ENCODE assay signal across 12 cellular contexts in the genomic region with DNA sequence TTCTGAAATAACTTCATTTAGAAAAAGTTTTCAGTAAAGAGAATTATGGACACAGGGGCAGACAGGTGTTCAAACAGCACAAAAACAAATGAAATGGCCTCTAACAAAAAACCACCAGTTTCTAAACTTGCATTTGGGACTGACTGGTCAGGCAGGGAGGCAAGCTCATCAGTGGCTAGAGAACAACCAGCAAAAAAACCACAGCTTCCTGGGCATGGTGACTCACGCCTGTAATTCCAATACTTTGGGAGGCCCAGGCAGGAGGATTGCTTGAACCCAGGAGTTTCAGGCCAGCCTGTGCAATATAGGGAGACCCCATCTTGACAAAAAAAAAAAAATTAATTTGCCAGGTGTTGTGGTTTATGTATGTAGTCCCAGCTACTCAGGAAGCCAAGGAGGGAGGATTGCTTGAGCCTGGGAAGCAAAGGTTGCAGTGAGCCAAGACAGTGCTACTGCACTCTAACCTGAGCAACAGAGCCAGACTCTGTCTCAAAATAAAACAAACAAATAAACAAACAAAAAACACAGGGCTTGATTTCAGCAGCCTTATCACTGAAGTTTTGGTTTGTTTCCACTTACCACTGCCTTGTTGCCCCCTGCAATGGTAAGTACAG. TPM values are rescaled to one million over a fixed set of nuclear protein-coding genes. Genes with fewer than 3 reads are reported as not detected.
DNase-seq lines count a peak whose midpoint lies in the region; ATAC-seq, FAIRE-seq and TF ChIP-seq lines count a peak whose summit lies in the region.
"Had no signal": no experiment of that assay in that cellular context is flagged by ENCODE, and none has a peak within 500 bp of the region (broad histone marks: within the 10 kb centered on the region; RNA-seq: fewer than 3 reads in every experiment).

No MANE protein-coding gene starts in this region.

- no peak overlapping the region for H3K4me3 Mint-ChIP-seq in stimulated activated memory B cell treated with anti-CD40 and anti-IgM and Interleukin-4, amounts not matched to agents 10 μg/mL and 1 μg/mL and 100 μg/mL, for 72 hours
- H3K4me3 Mint-ChIP-seq: activated CD4-positive, alpha-beta T cell treated with anti-CD3 and anti-CD28 coated beads, Interleukin-2, amount 10 ng/mL, durations not matched to agents 7 days and 5 days had no signal

- peaks cover 0 to 76% (median 0%) of the 10 kb centered on the region in 11 experiments; a peak in 7 of 22 replicates for H3K27me3 ChIP-seq in BLaER1 treated with 17β-estradiol and CSF1 and Interleukin-3, amounts not matched to agents 10 nM and 100 nM
- H3K27me3 ChIP-seq in PC-9 (ENCODE audit: insufficient read depth, low read depth) (no peaks in the 10 kb centered on the region), endothelial cell of umbilical vein (ENCODE audit: control insufficient read depth in 2 of 2, insufficient read depth in 2 of 2, low read length in 2 of 2) (no peaks in the 10 kb centered on the region), HAP-1 (ENCODE audit: low read depth) (no peaks in the 10 kb centered on the region), tibial nerve (no peaks in the 10 kb centered on the region), ascending aorta (no peaks in the 10 kb centered on the region)
- H3K27me3 ChIP-seq: pancreas had no signal

- TF ChIP-seq EP300 in tibial nerve (IDR thresholded peaks at IDR 0.05), result no peak

- POLR2A ChIA-PET in PC-9 (lab: Charles Lee; ENCODE audit: unreplicated experiment), result interaction anchor here (0.7 kb wide), 1 partner anchor 75 kb away, joined by 11 read pairs; no protein-coding TSS in a partner anchor
- POLR2A ChIA-PET in endothelial cell of umbilical vein (lab: Charles Lee), result no interaction called here

- H3K27ac Mint-ChIP-seq in stimulated activated memory B cell treated with anti-CD40 and anti-IgM and Interleukin-4, amounts not matched to agents 10 μg/mL and 1 μg/mL and 100 μg/mL, for 72 hours, result no peak overlapping the region
- H3K27ac Mint-ChIP-seq: activated CD4-positive, alpha-beta T cell treated with anti-CD3 and anti-CD28 coated beads, Interleukin-2, amount 10 ng/mL, durations not matched to agents 7 days and 5 days had no signal

- H4K20me1 ChIP-seq in BLaER1 treated with 17β-estradiol and CSF1 and Interleukin-3, amounts not matched to agents 10 nM and 100 nM, result peaks cover 0 to 98% (median 11%) of the 10 kb centered on the region in 11 experiments; a peak in 13 of 22 replicates
- H4K20me1 ChIP-seq in PC-9 (ENCODE audit: insufficient read depth) (no peaks in the 10 kb centered on the region; the same call in 1 of the 2 replicates), endothelial cell of umbilical vein (replicated peaks; ENCODE audit: control insufficient read depth, extremely low read depth, insufficient read depth, low read length) (no peaks in the 10 kb centered on the region)

- no peak overlapping the region for H3K27ac ChIP-seq in BLaER1 treated with 17β-estradiol and CSF1 and Interleukin-3, amounts not matched to agents 10 nM and 100 nM
- H3K27ac ChIP-seq in PC-9, result peak overlapping the region; percentile 31; the same call in 1 of the 2 replicates
- H3K27ac ChIP-seq in endothelial cell of umbilical vein (ENCODE audit: insufficient read depth, low read depth, low read length), result no peak overlapping the region
- no peak overlapping the region for H3K27ac ChIP-seq in tibial nerve
- H3K27ac ChIP-seq in ascending aorta, result no peak overlapping the region

- no peak overlapping the region for H3K9ac ChIP-seq in BLaER1 treated with 17β-estradiol and CSF1 and Interleukin-3, amounts not matched to agents 10 nM and 100 nM
- H3K9ac ChIP-seq in endothelial cell of umbilical vein (replicated peaks; ENCODE audit: extremely low read depth, insufficient read depth, low read length), result no peak overlapping the region

- H3K36me3 ChIP-seq in BLaER1 treated with 17β-estradiol and CSF1 and Interleukin-3, amounts not matched to agents 10 nM and 100 nM, result 0 out of 22 replicates have a peak, but pooled peaks cover 0 to 7% (median 0%) of the 10 kb centered on the region in 11 experiments
- H3K36me3 ChIP-seq in PC-9 (ENCODE audit: low read depth) (no peaks in the 10 kb centered on the region), endothelial cell of umbilical vein (ENCODE audit: control insufficient read depth in 2 of 2, extremely low read depth in 1 of 2, insufficient read depth in 2 of 2, low read length in 2 of 2) (no peaks in the 10 kb centered on the region), HAP-1 (replicated peaks) (no peaks in the 10 kb centered on the region), tibial nerve (no peaks in the 10 kb centered on the region), ascending aorta (no peaks in the 10 kb centered on the region)
- H3K36me3 ChIP-seq: pancreas had no signal

- H3K9me1 ChIP-seq in endothelial cell of umbilical vein (replicated peaks; ENCODE audit: control insufficient read depth, extremely low read depth, insufficient read depth, low read length), result no peaks in the 10 kb centered on the region

- peaks cover 10 to 21% (median 15%) of the 10 kb centered on the region in 10 experiments for H3K4me1 ChIP-seq in BLaER1 treated with 17β-estradiol and CSF1 and Interleukin-3, amounts not matched to agents 10 nM and 100 nM
- H3K4me1 ChIP-seq in PC-9 (replicated peaks; ENCODE audit: insufficient read depth) (peaks cover 42% of the 10 kb centered on the region), endothelial cell of umbilical vein (ENCODE audit: control insufficient read depth, extremely low read depth, insufficient read depth, low read length) (peaks cover 4% of the 10 kb centered on the region), HAP-1 (no peaks in the 10 kb centered on the region), tibial nerve (peaks cover 0 to 14% (median 4%) of the 10 kb centered on the region in 4 donors), ascending aorta (no peaks in the 10 kb centered on the region)

- BruUV-seq in PC-9 (replicated peaks; lab: Mats Ljungman, UMichigan) (no TSS peak), endothelial cell of umbilical vein (replicated peaks; lab: Mats Ljungman, UMichigan) (no TSS peak)

- H3K36me3 Mint-ChIP-seq in stimulated activated memory B cell treated with anti-CD40 and anti-IgM and Interleukin-4, amounts not matched to agents 10 μg/mL and 1 μg/mL and 100 μg/mL, for 72 hours, result no peaks in the 10 kb centered on the region

- no peaks in the 10 kb centered on the region for H3K9me2 ChIP-seq in PC-9 (ENCODE audit: insufficient read depth)

- dilution Hi-C loops in endothelial cell of umbilical vein (cut with MboI; ENCODE audit: extremely low pct_ligation_motif_present, low sequenced_read_pairs), result no loop called here

- H3K4me3 ChIP-seq in BLaER1 treated with 17β-estradiol and CSF1 and Interleukin-3, amounts not matched to agents 10 nM and 100 nM, result no peak overlapping the region
- H3K4me3 ChIP-seq in PC-9 (no peak overlapping the region), endothelial cell of umbilical vein (replicated peaks in 1 of 3; ENCODE audit: insufficient read depth in 1 of 3, low read depth in 1 of 3, low read length in 3 of 3) (no peak overlapping the region), HAP-1 (no peak overlapping the region), tibial nerve (no peak overlapping the region), ascending aorta (no peak overlapping the region)
- H3K4me3 ChIP-seq: pancreas had no signal

- peak; percentile 59 for FAIRE-seq in endothelial cell of umbilical vein (lab: Jason Lieb, UNC)
- FAIRE-seq: pancreas had no signal

- 85 to 88% methylated on average over 1 of the region's 1 CpG for WGBS in tibial nerve, 2 donors

- TF ChIP-seq CTCF in PC-9 (conservative IDR thresholded peaks at IDR 0.05) (no peak), endothelial cell of umbilical vein (IDR thresholded peaks at IDR 0.05; ENCODE audit: extremely low read depth in 1 of 2, insufficient read depth in 1 of 2, low read depth in 1 of 2, low read length in 2 of 2) (no peak), tibial nerve (IDR thresholded peaks at IDR 0.05) (no peak), ascending aorta (IDR thresholded peaks at IDR 0.05) (no peak)

- CTCF ChIA-PET in PC-9 (lab: Charles Lee) (interaction anchor here (0.6 kb wide), 1 partner anchor 25 kb away, joined by 3 read pairs; no protein-coding TSS in a partner anchor), endothelial cell of umbilical vein (lab: Charles Lee) (interaction anchor here (0.8 to 2.5 kb wide), 7 partner anchors 10 to 42 kb away, joined by 3 to 18 read pairs (median 5); no protein-coding TSS in a partner anchor)

- in situ Hi-C loops in HAP-1 (cut with MboI; ENCODE audit: low sequenced_read_pairs), result no loop called here

- H3K79me2 ChIP-seq in PC-9 (ENCODE audit: low read depth), result peaks cover 56% of the 10 kb centered on the region
- H3K79me2 ChIP-seq in endothelial cell of umbilical vein (ENCODE audit: control insufficient read depth, insufficient read depth, low read length), result no peaks in the 10 kb centered on the region

- TF ChIP-seq POLR2A in endothelial cell of umbilical vein (IDR thresholded peaks at IDR 0.05; ENCODE audit: low read depth, low read length) (no peak), tibial nerve (IDR thresholded peaks at IDR 0.05) (no peak)

- DNase-seq in PC-9, result peak in 1 of 2 experiments; percentile 50
- no peak for DNase-seq in endothelial cell of umbilical vein (ENCODE audit: low read depth, low spot score)
- DNase-seq in HAP-1 (ENCODE audit: low spot score in 2 of 2), result no peak
- no peak for DNase-seq in tibial nerve (ENCODE audit: low spot score in 2 of 2)
- DNase-seq in ascending aorta (ENCODE audit: low spot score in 2 of 2), result no peak
- DNase-seq: activated CD4-positive, alpha-beta T cell treated with anti-CD3 and anti-CD28 coated beads, Interleukin-2, amount 10 ng/mL, durations not matched to agents 7 days and 5 days; DMS79 treated with DMSO at 0.1 percent for 48 hours; NCI-H2227 treated with DMSO at 0.1 percent for 48 hours; pancreas had no signal

- H3K9me3 ChIP-seq in BLaER1 treated with 17β-estradiol and CSF1 and Interleukin-3, amounts not matched to agents 10 nM and 100 nM (replicated peaks in 1 of 11), result no peaks in the 10 kb centered on the region
- H3K9me3 ChIP-seq in PC-9 (ENCODE audit: insufficient read depth, low read depth) (no peaks in the 10 kb centered on the region), endothelial cell of umbilical vein (replicated peaks; ENCODE audit: control insufficient read depth, insufficient read depth, low read length) (no peaks in the 10 kb centered on the region), HAP-1 (no peaks in the 10 kb centered on the region), tibial nerve (no peaks in the 10 kb centered on the region), ascending aorta (no peaks in the 10 kb centered on the region)
- H3K9me3 ChIP-seq: pancreas had no signal

- H3K27me3 Mint-ChIP-seq in stimulated activated memory B cell treated with anti-CD40 and anti-IgM and Interleukin-4, amounts not matched to agents 10 μg/mL and 1 μg/mL and 100 μg/mL, for 72 hours, result no peaks in the 10 kb centered on the region
- H3K27me3 Mint-ChIP-seq: activated CD4-positive, alpha-beta T cell treated with anti-CD3 and anti-CD28 coated beads, Interleukin-2, amount 10 ng/mL, durations not matched to agents 7 days and 5 days had no signal

- H3K4me2 ChIP-seq in BLaER1 treated with 17β-estradiol and CSF1 and Interleukin-3, amounts not matched to agents 10 nM and 100 nM, result peak overlapping the region; percentile 13 to 72 (median 59)
- peak overlapping the region; percentile 11; the same call in 1 of the 2 replicates for H3K4me2 ChIP-seq in PC-9
- no peak overlapping the region for H3K4me2 ChIP-seq in endothelial cell of umbilical vein (ENCODE audit: insufficient read depth, low read length)

- no peaks in the 10 kb centered on the region for H3K9me3 Mint-ChIP-seq in stimulated activated memory B cell treated with anti-CD40 and anti-IgM and Interleukin-4, amounts not matched to agents 10 μg/mL and 1 μg/mL and 100 μg/mL, for 72 hours
- H3K9me3 Mint-ChIP-seq: activated CD4-positive, alpha-beta T cell treated with anti-CD3 and anti-CD28 coated beads, Interleukin-2, amount 10 ng/mL, durations not matched to agents 7 days and 5 days had no signal

- peaks cover 19% of the 10 kb centered on the region; the same call in 1 of the 2 replicates for H3F3A ChIP-seq in PC-9 (ENCODE audit: insufficient read depth, low read depth)

- intact Hi-C loops in PC-9 (cut with micrococcal nuclease; ENCODE audit: unreplicated experiment) (no loop called here), endothelial cell of umbilical vein (cut with micrococcal nuclease) (no loop called here), ascending aorta (cut with DNase I) (no loop called here)

- H2AFZ ChIP-seq in PC-9 (no peak overlapping the region), endothelial cell of umbilical vein (ENCODE audit: low read depth, low read length) (no peak overlapping the region)

- peak; percentile 49 for ATAC-seq in GM21423 (IDR thresholded peaks at IDR 0.05; ENCODE audit: unreplicated experiment)
- ATAC-seq in stimulated activated memory B cell treated with anti-CD40 and anti-IgM and Interleukin-4, amounts not matched to agents 10 μg/mL and 1 μg/mL and 100 μg/mL, for 72 hours, result no peak
- ATAC-seq: pancreas had no signal

- peaks cover 7% of the 10 kb centered on the region for H3K4me1 Mint-ChIP-seq in stimulated activated memory B cell treated with anti-CD40 and anti-IgM and Interleukin-4, amounts not matched to agents 10 μg/mL and 1 μg/mL and 100 μg/mL, for 72 hours

RNA-seq across cellular contexts. Expression of gene ERN1, which starts 26.1 kb away (rescaled TPM):
- total RNA-seq in PC-9 (2021), result 9.2 and 11.7 TPM in 2 replicates
- total RNA-seq in endothelial cell of umbilical vein, result 14.7 and 21.5 TPM in 2 replicates
- 8.3 and 9.1 TPM in 2 replicates for polyA plus RNA-seq in endothelial cell of umbilical vein
- polyA plus RNA-seq in endothelial cell of umbilical vein (2011; cell fraction: cytosol; rRNA removed), result 6.7 and 7.2 TPM in 2 replicates
- 24.2 and 25.2 TPM in 2 replicates for polyA plus RNA-seq in endothelial cell of umbilical vein (2011; cell fraction: nucleus; rRNA removed)
- 7.8 and 8.7 TPM in 2 replicates for polyA plus RNA-seq in endothelial cell of umbilical vein (2012)
- polyA minus RNA-seq in endothelial cell of umbilical vein, result 17.7 and 31.3 TPM in 2 replicates
- 10.1 TPM for polyA minus RNA-seq in endothelial cell of umbilical vein (2011; cell fraction: cytosol; rRNA and poly(A)+ RNA removed)
- polyA minus RNA-seq in endothelial cell of umbilical vein (2011; cell fraction: nucleus; rRNA and poly(A)+ RNA removed), result 28.5 and 35.8 TPM in 2 replicates
- 10 to 100 TPM in 3 of 4 donors, 1 to 10 TPM in 1; 8.7 to 17.7 (median 13.5) TPM for total RNA-seq in tibial nerve
- total RNA-seq in ascending aorta, result 26.5 TPM
